In genomic region chr16:12703935-12704334, GRCh38 we compare ENCODE assay signal across 23 cellular contexts.
DNase-seq lines count a peak whose midpoint lies in the region; ATAC-seq and TF ChIP-seq lines count a peak whose summit lies in the region.
"Had no signal": no experiment of that assay in that cellular context is flagged by ENCODE, and none has a peak within 500 bp of the region (broad histone marks: within the 10 kb centered on the region; RNA-seq: fewer than 3 reads in every experiment).

No MANE protein-coding gene starts in this region.

- DNase-seq in MCF 10A (ENCODE audit: unreplicated experiment) = peak; percentile 10
- no peak for DNase-seq in mammary epithelial cell
- DNase-seq in PC-3 = peak; percentile 5
- DNase-seq in kidney tubule cell (ENCODE audit: low spot score) = peak; percentile 25
- no peak for DNase-seq in cerebellum (ENCODE audit: low spot score)
- no peak for DNase-seq in activated gamma-delta T cell (lab: John Stamatoyannopoulos, UW)
- DNase-seq in inferior parietal cortex (ENCODE audit: extremely low spot score) = no peak
- DNase-seq in foreskin melanocyte = no peak
- DNase-seq: activated CD4-positive, alpha-beta T cell treated with anti-CD3 and anti-CD28 coated beads, Interleukin-2, amount 50 U/mL, for 4 hours; gastrocnemius medialis; GF-D8; H9; KG1; left lung; mesendoderm; NCI-H1694 treated with DMSO at 0.1 percent for 48 hours; NCI-H524 treated with DMSO at 0.1 percent for 48 hours; nucleus accumbens; psoas muscle; stimulated activated naive CD4-positive, alpha-beta T cell treated with Interleukin-2 at 50 U/mL for 16 hours had no signal

- no peaks in the 10 kb centered on the region for H3K4me1 Mint-ChIP-seq in MCF 10A (ENCODE audit: insufficient read depth, unreplicated experiment)
- H3K4me1 Mint-ChIP-seq: activated naive CD4-positive, alpha-beta T cell treated with anti-CD3 and anti-CD28 coated beads, Interleukin-2, amount 50 U/mL, for 24 hours had no signal

- H4K20me1 ChIP-seq in mammary epithelial cell (ENCODE audit: insufficient read depth, low read length) (no peaks in the 10 kb centered on the region), PC-3 (ENCODE audit: low read length) (no peaks in the 10 kb centered on the region)

- no peaks in the 10 kb centered on the region for H3K79me2 ChIP-seq in mammary epithelial cell (ENCODE audit: insufficient read depth, low read length)
- H3K79me2 ChIP-seq in PC-3 (ENCODE audit: low read length) = no peaks in the 10 kb centered on the region
- H3K79me2 ChIP-seq: hepatocyte had no signal

- H3K36me3 ChIP-seq in mammary epithelial cell (ENCODE audit: insufficient read depth, low read length) (no peaks in the 10 kb centered on the region), PC-3 (ENCODE audit: low read depth, low read length) (no peaks in the 10 kb centered on the region)
- H3K36me3 ChIP-seq: breast epithelium, gastrocnemius medialis had no signal

- no peak overlapping the region for H3K9ac ChIP-seq in mammary epithelial cell (ENCODE audit: insufficient read depth, low read length)
- H3K9ac ChIP-seq in PC-3 (ENCODE audit: low read length) = no peak overlapping the region

- ATAC-seq in PC-3 = no peak
- ATAC-seq: gastrocnemius medialis, left lung, psoas muscle had no signal

- BruUV-seq in MCF 10A (replicated peaks; lab: Mats Ljungman, UMichigan) (no TSS peak), mammary epithelial cell (replicated peaks; lab: Mats Ljungman, UMichigan) (no TSS peak), PC-3 (replicated peaks; lab: Mats Ljungman, UMichigan) (no TSS peak)

- H3K4me3 Mint-ChIP-seq in MCF 10A (ENCODE audit: unreplicated experiment) = no peak overlapping the region
- H3K4me3 Mint-ChIP-seq: activated naive CD4-positive, alpha-beta T cell treated with anti-CD3 and anti-CD28 coated beads, Interleukin-2, amount 50 U/mL, for 24 hours; H9 had no signal

- no peak overlapping the region for H2AFZ ChIP-seq in mammary epithelial cell (ENCODE audit: low read depth, low read length)
- no peak overlapping the region for H2AFZ ChIP-seq in PC-3 (ENCODE audit: low read length)
- H2AFZ ChIP-seq: hepatocyte had no signal

- CTCF ChIA-PET in MCF 10A (lab: Yijun Ruan, JAX) = no interaction called here
- CTCF ChIA-PET in mammary epithelial cell (lab: Charles Lee; ENCODE audit: low non-redundant PET) = no interaction called here
- CTCF ChIA-PET in PC-3 (lab: Charles Lee) = no interaction called here

- 87% methylated on average over 3 of the region's 5 CpGs for WGBS in mammary epithelial cell (ENCODE audit: low coverage, missing lambda C conversion rate)

- dilution Hi-C loops in mammary epithelial cell (cut with HindIII; ENCODE audit: low sequenced_read_pairs) = no loop called here

- H3K4me3 ChIP-seq in mammary epithelial cell (replicated peaks in 1 of 3; ENCODE audit: insufficient read depth in 1 of 3, low read depth in 2 of 3, low read length in 3 of 3) (no peak overlapping the region), PC-3 (ENCODE audit: low read length) (no peak overlapping the region)
- H3K4me3 ChIP-seq: breast epithelium, gastrocnemius medialis, hepatocyte, left lung, psoas muscle had no signal

- no peak overlapping the region for H3K4me2 ChIP-seq in mammary epithelial cell (ENCODE audit: insufficient read depth, low read depth, low read length)
- no peak overlapping the region for H3K4me2 ChIP-seq in PC-3 (ENCODE audit: low read length)
- H3K4me2 ChIP-seq: hepatocyte had no signal

- no peaks in the 10 kb centered on the region for H3K9me2 ChIP-seq in PC-3 (replicated peaks; ENCODE audit: low read length)

- no peaks in the 10 kb centered on the region for H3F3A ChIP-seq in PC-3 (ENCODE audit: low read length, unreplicated experiment)

- H3K27me3 Mint-ChIP-seq in MCF 10A (ENCODE audit: insufficient read depth, unreplicated experiment) = no peaks in the 10 kb centered on the region
- H3K27me3 Mint-ChIP-seq: activated naive CD4-positive, alpha-beta T cell treated with anti-CD3 and anti-CD28 coated beads, Interleukin-2, amount 50 U/mL, for 24 hours had no signal

- H3K36me3 Mint-ChIP-seq in MCF 10A (ENCODE audit: insufficient read depth, unreplicated experiment) = peaks cover 5% of the 10 kb centered on the region

- no peak overlapping the region for H3K27ac ChIP-seq in mammary epithelial cell (ENCODE audit: insufficient read depth, low read depth, low read length)
- no peak overlapping the region for H3K27ac ChIP-seq in PC-3 (ENCODE audit: low read length)
- H3K27ac ChIP-seq: breast epithelium, gastrocnemius medialis, hepatocyte, left lung, psoas muscle had no signal

- H3K9me3 ChIP-seq in mammary epithelial cell (replicated peaks; ENCODE audit: insufficient read depth, low read length) (no peaks in the 10 kb centered on the region), PC-3 (ENCODE audit: low read length) (no peaks in the 10 kb centered on the region)
- H3K9me3 ChIP-seq: breast epithelium, gastrocnemius medialis, left lung, psoas muscle had no signal

- H3K9me3 Mint-ChIP-seq in MCF 10A (ENCODE audit: unreplicated experiment) = no peaks in the 10 kb centered on the region
- H3K9me3 Mint-ChIP-seq: activated naive CD4-positive, alpha-beta T cell treated with anti-CD3 and anti-CD28 coated beads, Interleukin-2, amount 50 U/mL, for 24 hours; H9 had no signal

- H3K4me1 ChIP-seq in mammary epithelial cell (ENCODE audit: insufficient read depth, low read length) (no peaks in the 10 kb centered on the region), PC-3 (ENCODE audit: insufficient read depth, low read length) (no peaks in the 10 kb centered on the region)
- H3K4me1 ChIP-seq: breast epithelium, gastrocnemius medialis, left lung, psoas muscle had no signal

- no peak overlapping the region for H3K27ac Mint-ChIP-seq in MCF 10A (ENCODE audit: low read depth, unreplicated experiment)
- H3K27ac Mint-ChIP-seq: activated naive CD4-positive, alpha-beta T cell treated with anti-CD3 and anti-CD28 coated beads, Interleukin-2, amount 50 U/mL, for 24 hours; H9 had no signal

- H3K27me3 ChIP-seq in mammary epithelial cell (ENCODE audit: insufficient read depth, low read length) (no peaks in the 10 kb centered on the region), PC-3 (ENCODE audit: low read length) (no peaks in the 10 kb centered on the region)
- H3K27me3 ChIP-seq: breast epithelium, gastrocnemius medialis, hepatocyte, left lung had no signal

- intact Hi-C loops in MCF 10A (cut with micrococcal nuclease) = no loop called here
- intact Hi-C loops in mammary epithelial cell (cut with micrococcal nuclease) = no loop called here
- intact Hi-C loops in PC-3 (cut with micrococcal nuclease) = no loop called here

- in situ Hi-C loops in mammary epithelial cell (cut with MboI; ENCODE audit: low sequenced_read_pairs in 2 of 2) = no loop called here

- POLR2A ChIA-PET in MCF 10A (lab: Yijun Ruan, JAX) = no interaction called here
- POLR2A ChIA-PET in PC-3 (lab: Charles Lee; ENCODE audit: unreplicated experiment) = no interaction called here

- no peak for TF ChIP-seq CTCF in MCF 10A (IDR thresholded peaks at IDR 0.05; ENCODE audit: unreplicated experiment)
- TF ChIP-seq CTCF in mammary epithelial cell (conservative IDR thresholded peaks at IDR 0.05 in 1 of 2, IDR thresholded peaks at IDR 0.05 in 1 of 2; ENCODE audit: extremely low read depth in 1 of 2, insufficient read depth in 1 of 2, low read depth in 1 of 2, low read length in 2 of 2) = no peak
- no peak for TF ChIP-seq CTCF in PC-3 (conservative IDR thresholded peaks at IDR 0.05; ENCODE audit: low read depth, low read length)

Comparison
In these comparisons a context has a peak if more than half of its experiments do, and no peak if none do; other contexts are left out.
1. DNase-seq: peak in MCF 10A (single experiment), PC-3 (single experiment) and kidney tubule cell (single experiment); none in mammary epithelial cell (single experiment), cerebellum (single experiment), activated gamma-delta T cell (single experiment), inferior parietal cortex (single experiment) and foreskin melanocyte (single experiment).